In the genomic region with DNA sequence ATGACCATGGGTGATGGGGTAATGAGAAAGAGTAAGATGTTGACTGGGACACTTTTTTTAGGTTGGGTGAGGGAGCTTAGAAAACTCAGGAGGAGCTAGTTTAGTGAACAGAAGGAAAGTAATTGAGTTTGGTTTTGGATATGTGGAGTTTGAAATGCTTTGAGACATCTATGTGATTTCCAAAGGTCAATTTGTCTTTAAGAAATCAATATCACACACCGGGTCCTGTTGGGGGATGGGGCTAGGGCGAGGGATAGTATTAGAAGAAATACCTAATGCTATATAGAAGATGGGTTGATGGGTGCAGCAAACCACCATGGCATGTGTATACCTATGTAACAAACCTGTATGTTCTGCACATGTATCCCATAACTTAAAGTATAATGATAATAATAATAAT, we compare ENCODE assay signal across 28 cellular contexts.
"Had no signal": no experiment of that assay in that cellular context is flagged by ENCODE, and none has a peak within 500 bp of the region (broad histone marks: within the 10 kb centered on the region; RNA-seq: fewer than 3 reads in every experiment).

No MANE protein-coding gene starts in this region.

- H3K27me3 Mint-ChIP-seq: dendritic cell treated with granulocyte-macrophage colony-stimulating factor and Interleukin-4, amounts not matched to agents 40 ng/mL and 50 ng/mL, for 4 days; effector memory CD8-positive, alpha-beta T cell had no signal

- H3K9me3 ChIP-seq: colonic mucosa, esophagus squamous epithelium, gastrocnemius medialis, gastroesophageal sphincter had no signal

- FAIRE-seq: colon, endometrium, endothelial cell of umbilical vein, frontal cortex had no signal

- ATAC-seq: effector memory CD8-positive, alpha-beta T cell; esophagus mucosa; foreskin keratinocyte; gastrocnemius medialis; gastroesophageal sphincter; heart left ventricle had no signal

- H3K9me3 Mint-ChIP-seq: endodermal cell had no signal

- H3K4me3 Mint-ChIP-seq: dendritic cell treated with granulocyte-macrophage colony-stimulating factor and Interleukin-4, amounts not matched to agents 40 ng/mL and 50 ng/mL, for 4 days; effector memory CD8-positive, alpha-beta T cell; endodermal cell had no signal

- H3K4me1 Mint-ChIP-seq: endodermal cell had no signal

- H3K27ac Mint-ChIP-seq: dendritic cell treated with granulocyte-macrophage colony-stimulating factor and Interleukin-4, amounts not matched to agents 40 ng/mL and 50 ng/mL, for 4 days; effector memory CD8-positive, alpha-beta T cell; endodermal cell had no signal

- H3K27me3 ChIP-seq: colonic mucosa, dorsolateral prefrontal cortex, esophagus muscularis mucosa, esophagus squamous epithelium, foreskin keratinocyte, gastrocnemius medialis, gastroesophageal sphincter, heart left ventricle had no signal

- H3K4me1 ChIP-seq: colonic mucosa, esophagus muscularis mucosa, esophagus squamous epithelium, foreskin keratinocyte, gastrocnemius medialis, gastroesophageal sphincter, heart left ventricle had no signal

- DNase-seq: colonic mucosa; cortex of kidney; dermis blood vessel endothelial cell; dorsolateral prefrontal cortex; effector CD4-positive, alpha-beta T cell; effector CD8-positive, alpha-beta T cell; effector memory CD4-positive, alpha-beta T cell; effector memory CD8-positive, alpha-beta T cell; endodermal cell; erythroblast; esophagus squamous epithelium; foreskin fibroblast; foreskin keratinocyte; foreskin melanocyte; gastrocnemius medialis; glutamatergic neuron; head of caudate nucleus; heart left ventricle had no signal

- H3K4me3 ChIP-seq: colonic mucosa, coronary artery, dorsolateral prefrontal cortex, esophagus muscularis mucosa, esophagus squamous epithelium, gastrocnemius medialis, gastroesophageal sphincter, heart left ventricle had no signal

- H3K36me3 ChIP-seq: colonic mucosa, esophagus muscularis mucosa, esophagus squamous epithelium, gastrocnemius medialis, gastroesophageal sphincter, heart left ventricle had no signal

- H3K27ac ChIP-seq: colonic mucosa, coronary artery, dorsolateral prefrontal cortex, epithelial cell of prostate, esophagus muscularis mucosa, esophagus squamous epithelium, foreskin keratinocyte, gastrocnemius medialis, gastroesophageal sphincter, heart left ventricle had no signal
